15 cellular contexts compared by ENCODE assay signal in the genomic region with DNA sequence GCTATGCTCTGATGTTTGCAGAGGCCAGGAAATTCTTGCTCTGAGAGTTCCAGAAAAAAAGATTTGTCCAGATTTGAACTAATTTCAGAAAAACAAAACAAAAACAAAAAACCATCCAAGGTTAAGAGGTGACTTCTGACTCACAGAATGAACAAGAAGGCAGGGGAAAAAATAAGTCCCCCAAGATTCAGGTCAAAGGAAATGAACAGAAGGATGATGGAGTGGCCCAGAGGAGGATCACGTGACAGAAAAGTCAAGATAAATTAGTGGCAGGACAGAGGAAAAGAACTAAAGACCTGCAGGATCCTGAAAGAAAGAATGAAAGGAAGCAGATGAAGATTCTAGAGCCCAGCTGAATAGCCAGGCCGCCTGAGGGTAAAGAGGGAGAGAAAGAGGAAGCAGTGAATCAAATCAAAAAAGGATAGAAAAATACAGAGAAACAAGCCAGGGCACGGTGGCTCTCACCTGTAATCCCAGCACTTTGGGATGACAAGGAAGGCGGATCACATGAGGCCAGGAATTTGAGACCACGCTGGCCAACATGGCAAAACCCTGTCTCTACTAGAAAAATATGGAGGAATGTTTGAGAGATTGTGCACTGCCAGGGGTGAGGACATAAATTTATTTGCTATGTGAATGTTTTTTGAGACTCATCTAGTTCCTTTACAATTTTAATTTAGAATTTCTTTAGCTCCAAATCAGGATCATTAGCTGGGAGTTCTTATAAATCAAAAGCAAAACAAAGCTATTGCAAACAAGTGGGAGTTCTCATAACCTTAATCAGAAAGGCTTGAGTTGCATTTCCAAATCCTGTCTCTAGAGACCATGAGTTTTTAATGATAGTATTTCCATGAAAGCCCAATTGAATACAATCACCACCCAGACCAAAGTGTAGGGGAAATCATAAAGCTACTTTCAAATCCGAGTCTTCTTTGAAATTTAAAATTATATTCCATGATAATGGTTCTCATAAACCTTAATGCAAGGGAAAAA.
DNase-seq lines count a peak whose midpoint lies in the region; ATAC-seq and TF ChIP-seq lines count a peak whose summit lies in the region.
"Had no signal": no experiment of that assay in that cellular context is flagged by ENCODE, and none has a peak within 500 bp of the region (broad histone marks: within the 10 kb centered on the region; RNA-seq: fewer than 3 reads in every experiment).

No MANE protein-coding gene starts in this region.

- H3K36me3 Mint-ChIP-seq in activated CD4-positive, alpha-beta T cell treated with anti-CD3 and anti-CD28 coated beads, Interleukin-2, amount 10 ng/mL, durations not matched to agents 24 days and 14 days (ENCODE audit: low read depth), result peaks cover 6% of the 10 kb centered on the region
- no peaks in the 10 kb centered on the region for H3K36me3 Mint-ChIP-seq in activated CD4-positive, alpha-beta T cell treated with anti-CD3 and anti-CD28 coated beads for 36 hours (ENCODE audit: low read depth)
- peaks cover 8% of the 10 kb centered on the region for H3K36me3 Mint-ChIP-seq in activated naive CD8-positive, alpha-beta T cell treated with anti-CD3 and anti-CD28 coated beads for 36 hours

- no peak overlapping the region for H3K4me3 ChIP-seq in stomach
- no peak overlapping the region for H3K4me3 ChIP-seq in psoas muscle

- no peak overlapping the region for H3K4me3 Mint-ChIP-seq in activated CD4-positive, alpha-beta T cell treated with anti-CD3 and anti-CD28 coated beads, Interleukin-2, amount 10 ng/mL, durations not matched to agents 24 days and 14 days
- H3K4me3 Mint-ChIP-seq in activated CD4-positive, alpha-beta T cell treated with anti-CD3 and anti-CD28 coated beads for 36 hours, result no peak overlapping the region
- no peak overlapping the region for H3K4me3 Mint-ChIP-seq in activated naive CD8-positive, alpha-beta T cell treated with anti-CD3 and anti-CD28 coated beads for 36 hours
- H3K4me3 Mint-ChIP-seq: dendritic cell treated with granulocyte-macrophage colony-stimulating factor and Interleukin-4, amounts not matched to agents 40 ng/mL and 50 ng/mL, for 4 days had no signal

- H3K27ac Mint-ChIP-seq in activated CD4-positive, alpha-beta T cell treated with anti-CD3 and anti-CD28 coated beads, Interleukin-2, amount 10 ng/mL, durations not matched to agents 24 days and 14 days, result peak overlapping the region; percentile 34
- H3K27ac Mint-ChIP-seq in activated CD4-positive, alpha-beta T cell treated with anti-CD3 and anti-CD28 coated beads for 36 hours, result no peak overlapping the region
- H3K27ac Mint-ChIP-seq in activated naive CD8-positive, alpha-beta T cell treated with anti-CD3 and anti-CD28 coated beads for 36 hours, result peak overlapping the region; percentile 85
- H3K27ac Mint-ChIP-seq: dendritic cell treated with granulocyte-macrophage colony-stimulating factor and Interleukin-4, amounts not matched to agents 40 ng/mL and 50 ng/mL, for 4 days had no signal

- no peaks in the 10 kb centered on the region for H3K27me3 ChIP-seq in stomach
- no peaks in the 10 kb centered on the region for H3K27me3 ChIP-seq in psoas muscle (ENCODE audit: insufficient read depth in 3 of 3, low read length in 2 of 3)

- H3K4me1 ChIP-seq in stomach (peaks cover 0 to 18% (median 0%) of the 10 kb centered on the region in 4 donors), psoas muscle (no peaks in the 10 kb centered on the region)

- H3K9me3 ChIP-seq in stomach (no peaks in the 10 kb centered on the region), psoas muscle (no peaks in the 10 kb centered on the region)

- peaks cover 22% of the 10 kb centered on the region for H3K9me3 Mint-ChIP-seq in activated CD4-positive, alpha-beta T cell treated with anti-CD3 and anti-CD28 coated beads, Interleukin-2, amount 10 ng/mL, durations not matched to agents 24 days and 14 days
- peaks cover 1% of the 10 kb centered on the region for H3K9me3 Mint-ChIP-seq in activated CD4-positive, alpha-beta T cell treated with anti-CD3 and anti-CD28 coated beads for 36 hours (ENCODE audit: low read depth)
- peaks cover 12% of the 10 kb centered on the region for H3K9me3 Mint-ChIP-seq in activated naive CD8-positive, alpha-beta T cell treated with anti-CD3 and anti-CD28 coated beads for 36 hours
- H3K9me3 Mint-ChIP-seq: dendritic cell treated with granulocyte-macrophage colony-stimulating factor and Interleukin-4, amounts not matched to agents 40 ng/mL and 50 ng/mL, for 4 days had no signal

- H3K27me3 Mint-ChIP-seq in activated CD4-positive, alpha-beta T cell treated with anti-CD3 and anti-CD28 coated beads, Interleukin-2, amount 10 ng/mL, durations not matched to agents 24 days and 14 days, result no peaks in the 10 kb centered on the region
- no peaks in the 10 kb centered on the region for H3K27me3 Mint-ChIP-seq in activated CD4-positive, alpha-beta T cell treated with anti-CD3 and anti-CD28 coated beads for 36 hours
- no peaks in the 10 kb centered on the region for H3K27me3 Mint-ChIP-seq in activated naive CD8-positive, alpha-beta T cell treated with anti-CD3 and anti-CD28 coated beads for 36 hours
- H3K27me3 Mint-ChIP-seq: dendritic cell treated with granulocyte-macrophage colony-stimulating factor and Interleukin-4, amounts not matched to agents 40 ng/mL and 50 ng/mL, for 4 days had no signal

- DNase-seq in activated CD4-positive, alpha-beta T cell treated with anti-CD3 and anti-CD28 coated beads, Interleukin-2, amount 10 ng/mL, durations not matched to agents 24 days and 14 days, result no peak
- no peak for DNase-seq in activated CD4-positive, alpha-beta T cell treated with anti-CD3 and anti-CD28 coated beads for 36 hours
- no peak for DNase-seq in activated naive CD8-positive, alpha-beta T cell treated with anti-CD3 and anti-CD28 coated beads for 36 hours
- DNase-seq in iris pigment epithelial cell (ENCODE audit: low read depth), result peak; percentile 23
- DNase-seq in stomach, result no peak
- DNase-seq in psoas muscle, result no peak
- DNase-seq in NCI-H1417 treated with DMSO at 0.1 percent for 48 hours (lab: John Stamatoyannopoulos, UW), result no peak
- DNase-seq: activated CD4-positive, CD25-positive, alpha-beta regulatory T cell; activated gamma-delta T cell; DND-41; mesendoderm; NCI-H2029 treated with DMSO at 0.1 percent for 48 hours; small intestine had no signal

- peaks cover 22% of the 10 kb centered on the region for H3K4me1 Mint-ChIP-seq in activated CD4-positive, alpha-beta T cell treated with anti-CD3 and anti-CD28 coated beads, Interleukin-2, amount 10 ng/mL, durations not matched to agents 24 days and 14 days
- H3K4me1 Mint-ChIP-seq in activated CD4-positive, alpha-beta T cell treated with anti-CD3 and anti-CD28 coated beads for 36 hours, result peaks cover 20% of the 10 kb centered on the region
- H3K4me1 Mint-ChIP-seq in activated naive CD8-positive, alpha-beta T cell treated with anti-CD3 and anti-CD28 coated beads for 36 hours, result peaks cover 28% of the 10 kb centered on the region

- no peak for TF ChIP-seq CTCF in stomach (IDR thresholded peaks at IDR 0.05)
- TF ChIP-seq CTCF in psoas muscle (IDR thresholded peaks at IDR 0.05), result no peak

- WGBS in stomach, 5 donors, result 76 to 88% (median 81%) methylated on average over 6 of the region's 6 CpGs
- 70 to 73% (median 72%) methylated on average over 6 of the region's 6 CpGs for WGBS in psoas muscle, 3 donors

- POLR2A ChIA-PET in activated CD4-positive, alpha-beta T cell treated with anti-CD3 and anti-CD28 coated beads for 36 hours (lab: Charles Lee), result interaction anchor here (0.7 to 1.1 kb wide), 2 partner anchors 9 to 78 kb away, joined by 3 read pairs; no protein-coding TSS in a partner anchor

- H3K36me3 ChIP-seq in stomach (no peaks in the 10 kb centered on the region), psoas muscle (ENCODE audit: insufficient read depth in 1 of 2, low read depth in 1 of 2) (no peaks in the 10 kb centered on the region)

- no peak for TF ChIP-seq EP300 in stomach (IDR thresholded peaks at IDR 0.05)

- intact Hi-C loops in activated CD4-positive, alpha-beta T cell treated with anti-CD3 and anti-CD28 coated beads, Interleukin-2, amount 10 ng/mL, durations not matched to agents 24 days and 14 days (cut with micrococcal nuclease), result no loop called here
- intact Hi-C loops in activated CD4-positive, alpha-beta T cell treated with anti-CD3 and anti-CD28 coated beads for 36 hours (cut with DNase I, micrococcal nuclease), result no loop called here
- intact Hi-C loops in stomach (cut with DNase I; ENCODE audit: low total_unique reads) (no loop called here), psoas muscle (cut with DNase I) (no loop called here)

- ATAC-seq in activated CD4-positive, alpha-beta T cell treated with anti-CD3 and anti-CD28 coated beads for 36 hours, result no peak
- ATAC-seq in psoas muscle (no peak), HG02588 (IDR thresholded peaks at IDR 0.05; ENCODE audit: unreplicated experiment) (no peak)

- TF ChIP-seq POLR2A in stomach (IDR thresholded peaks at IDR 0.05), result no peak

- H3K27ac ChIP-seq in stomach (peak overlapping the region in 4 of 5 donors; percentile 3 to 57 (median 52)), psoas muscle (no peak overlapping the region)

- CTCF ChIA-PET in activated CD4-positive, alpha-beta T cell treated with anti-CD3 and anti-CD28 coated beads for 36 hours (lab: Charles Lee), result interaction anchor here (0.6 to 1.0 kb wide), 4 partner anchors 10 to 126 kb away, joined by 3 to 5 read pairs (median 4); no protein-coding TSS in a partner anchor
